Comparison of ENCODE assay signal across 18 cellular contexts in genomic region chr6:138527376-138528092, GRCh38. TPM values are rescaled to one million over a fixed set of nuclear protein-coding genes. Genes with fewer than 3 reads are reported as not detected.
DNase-seq lines count a peak whose midpoint lies in the region; ATAC-seq, FAIRE-seq and TF ChIP-seq lines count a peak whose summit lies in the region.
"Had no signal": no experiment of that assay in that cellular context is flagged by ENCODE, and none has a peak within 500 bp of the region (broad histone marks: within the 10 kb centered on the region; RNA-seq: fewer than 3 reads in every experiment).

No MANE protein-coding gene starts in this region.

- H3K4me1 ChIP-seq in HUES64 (ENCODE audit: insufficient read depth, low read length) (peaks cover 42% of the 10 kb centered on the region), pancreas (peaks cover 0 to 12% (median 5%) of the 10 kb centered on the region in 3 donors)
- no peaks in the 10 kb centered on the region for H3K4me1 ChIP-seq in CD4-positive, alpha-beta memory T cell (ENCODE audit: insufficient read depth, low read length)
- H3K4me1 ChIP-seq: suprapubic skin had no signal

- DNase-seq in islet precursor cell (peak; percentile 68), pancreas (no peak), GM19240 (ENCODE audit: insufficient read length, low spot score) (no peak)
- no peak for DNase-seq in CD4-positive, alpha-beta memory T cell
- no peak for DNase-seq in NK-92 treated with Interleukin-12 subunit alpha and Interleukin-12 subunit beta, amount 100 ng/mL, for 24 hours (lab: John Stamatoyannopoulos, UW)
- DNase-seq in activated T-cell treated with anti-CD3 and anti-CD28 coated beads, Interleukin-2, amount 50 U/mL, for 48 hours, result no peak
- DNase-seq: activated CD4-positive, alpha-beta T cell treated with anti-CD3 and anti-CD28 coated beads for 48 hours; activated T-cell treated with anti-CD3 and anti-CD28 coated beads for 4 hours; NCI-H187; stimulated activated CD4-positive, alpha-beta T cell treated with anti-CD3 and anti-CD28 coated beads, Interleukin-4, amount 100 ng/mL, for 1 hour had no signal

- FAIRE-seq in pancreas (lab: Jason Lieb, UNC), result no peak
- FAIRE-seq: bronchial epithelial cell, G401.6, GM12878 had no signal

- no peaks in the 10 kb centered on the region for H3K27me3 Mint-ChIP-seq in brain
- H3K27me3 Mint-ChIP-seq in CD4-positive, alpha-beta memory T cell, result peaks cover 14 to 18% of the 10 kb centered on the region in 2 donors

- H3K9me3 ChIP-seq in HUES64 (ENCODE audit: insufficient read depth, low read depth, low read length) (no peaks in the 10 kb centered on the region), pancreas (no peaks in the 10 kb centered on the region)
- no peaks in the 10 kb centered on the region for H3K9me3 ChIP-seq in CD4-positive, alpha-beta memory T cell (ENCODE audit: control insufficient read depth in 1 of 2, low read length in 2 of 2)
- H3K9me3 ChIP-seq: neutrophil, suprapubic skin had no signal

- peaks cover 0 to 7% (median 0%) of the 10 kb centered on the region in 5 experiments for H3K9me3 Mint-ChIP-seq in brain
- no peaks in the 10 kb centered on the region for H3K9me3 Mint-ChIP-seq in CD4-positive, alpha-beta memory T cell
- H3K9me3 Mint-ChIP-seq: activated naive CD4-positive, alpha-beta T cell treated with anti-CD3 and anti-CD28 coated beads, Interleukin-2, amount 50 U/mL, for 24 hours had no signal

- intact Hi-C loops in pancreas (cut with DNase I), result no loop called here
- intact Hi-C loops in CD4-positive, alpha-beta memory T cell (cut with micrococcal nuclease), result no loop called here

- POLR2A ChIA-PET in CD4-positive, alpha-beta memory T cell (lab: Charles Lee; ENCODE audit: partially characterized antibody), result no interaction called here

- H3K27ac Mint-ChIP-seq in brain, result peak overlapping the region; percentile 68 to 91 (median 76)
- H3K27ac Mint-ChIP-seq in CD4-positive, alpha-beta memory T cell, result no peak overlapping the region
- H3K27ac Mint-ChIP-seq: activated naive CD4-positive, alpha-beta T cell treated with anti-CD3 and anti-CD28 coated beads, Interleukin-2, amount 50 U/mL, for 24 hours had no signal

- peak overlapping the region; percentile 73 to 86 (median 81) for H3K4me3 Mint-ChIP-seq in brain
- H3K4me3 Mint-ChIP-seq in CD4-positive, alpha-beta memory T cell, result no peak overlapping the region
- H3K4me3 Mint-ChIP-seq: activated naive CD4-positive, alpha-beta T cell treated with anti-CD3 and anti-CD28 coated beads, Interleukin-2, amount 50 U/mL, for 24 hours had no signal

- CTCF ChIA-PET in CD4-positive, alpha-beta memory T cell (lab: Charles Lee; ENCODE audit: partially characterized antibody), result interaction anchor here (3.2 kb wide), 1 partner anchor 10 kb away, joined by 14 read pairs; no protein-coding TSS in a partner anchor

- H3K27ac ChIP-seq in HUES64 (ENCODE audit: low read depth, low read length), result peak overlapping the region; percentile 54; the same call in 1 of the 2 replicates
- H3K27ac ChIP-seq in pancreas, result no peak overlapping the region
- no peak overlapping the region for H3K27ac ChIP-seq in CD4-positive, alpha-beta memory T cell (ENCODE audit: low read depth, low read length)
- H3K27ac ChIP-seq: neutrophil, suprapubic skin had no signal

- no peak overlapping the region; the same call in 1 of the 2 replicates for H3K9ac ChIP-seq in HUES64 (ENCODE audit: low read depth, low read length)

- peak in 3 of 4 donors; percentile 40 to 50 (median 46) for ATAC-seq in pancreas
- ATAC-seq: GM12878 had no signal

- H3K4me3 ChIP-seq in HUES64 (ENCODE audit: low read length) (peak overlapping the region; percentile 25), pancreas (no peak overlapping the region)
- no peak overlapping the region for H3K4me3 ChIP-seq in CD4-positive, alpha-beta memory T cell (ENCODE audit: low read length in 2 of 2)
- H3K4me3 ChIP-seq: GM12878, suprapubic skin had no signal

- peaks cover 20% of the 10 kb centered on the region for H3K36me3 Mint-ChIP-seq in brain
- no peaks in the 10 kb centered on the region for H3K36me3 Mint-ChIP-seq in CD4-positive, alpha-beta memory T cell
- H3K36me3 Mint-ChIP-seq: activated naive CD4-positive, alpha-beta T cell treated with anti-CD3 and anti-CD28 coated beads, Interleukin-2, amount 50 U/mL, for 24 hours had no signal

- H3K4me1 Mint-ChIP-seq in brain, result peaks cover 66% of the 10 kb centered on the region
- H3K4me1 Mint-ChIP-seq in CD4-positive, alpha-beta memory T cell, result no peaks in the 10 kb centered on the region
- H3K4me1 Mint-ChIP-seq: activated naive CD4-positive, alpha-beta T cell treated with anti-CD3 and anti-CD28 coated beads, Interleukin-2, amount 50 U/mL, for 24 hours had no signal

- 19% methylated on average over 6 of the region's 8 CpGs for WGBS in HUES64
- 68% methylated on average over 8 of the region's 8 CpGs for WGBS in pancreas, 2 donors

- TF ChIP-seq CTCF in brain (conservative IDR thresholded peaks at IDR 0.05) (no peak), pancreas (IDR thresholded peaks at IDR 0.05) (no peak)

- no peaks in the 10 kb centered on the region for H3K27me3 ChIP-seq in HUES64 (ENCODE audit: insufficient read depth, low read length)
- H3K27me3 ChIP-seq in pancreas, result no peaks in the 10 kb centered on the region
- no peaks in the 10 kb centered on the region for H3K27me3 ChIP-seq in CD4-positive, alpha-beta memory T cell (ENCODE audit: insufficient read depth, low read length)
- H3K27me3 ChIP-seq: neutrophil, suprapubic skin had no signal

- H3K36me3 ChIP-seq in HUES64 (ENCODE audit: insufficient read depth, low read length), result no peaks in the 10 kb centered on the region
- H3K36me3 ChIP-seq in pancreas, result no peaks in the 10 kb centered on the region
- H3K36me3 ChIP-seq in CD4-positive, alpha-beta memory T cell (ENCODE audit: insufficient read depth, low read length), result no peaks in the 10 kb centered on the region
- H3K36me3 ChIP-seq: neutrophil, suprapubic skin had no signal

RNA-seq across cellular contexts. Expression of gene NHSL1, which starts 28.2 kb away (rescaled TPM):
- polyA plus RNA-seq in HUES64 (2013, experiment 1 of 2), result 14.0 TPM
- 18.4 TPM for polyA plus RNA-seq in HUES64 (2013, experiment 2 of 2)
- polyA plus RNA-seq in brain (ENCODE audit: insufficient read depth, low read depth, low replicate concordance) (18.2 TPM), pancreas (1 to 10 TPM; 3.5 to 4.6 TPM)
- 10 to 100 TPM in 3 of 6 donors, 1 to 10 TPM in 3; 4.8 to 16.3 (median 11.8) TPM for total RNA-seq in pancreas
- total RNA-seq in CD4-positive, alpha-beta memory T cell, result under 1 TPM; 0.53 to 0.58 TPM
- polyA plus RNA-seq in CD4-positive, alpha-beta memory T cell, result not detected

Comparison
In these comparisons a context has a peak if more than half of its experiments do, and no peak if none do; other contexts are left out.
1. H3K27ac Mint-ChIP-seq: peak in brain (5 of 5); none in CD4-positive, alpha-beta memory T cell (0 of 7).
2. H3K4me3 Mint-ChIP-seq: peak in brain (5 of 5); none in CD4-positive, alpha-beta memory T cell (0 of 8).
3. RNA of gene NHSL1, which starts 28.2 kb away (polyA plus RNA-seq): 18.2 TPM in brain (single experiment) and 3.5 to 4.6 TPM in pancreas; not detected in CD4-positive, alpha-beta memory T cell; every median in the first group is over 4 times any median in the second.